Comparison of ENCODE assay signal across 13 cellular contexts in genomic region chr7:47591655-47592572, GRCh38. TPM values are rescaled to one million over a fixed set of nuclear protein-coding genes. Genes with fewer than 3 reads are reported as not detected.
DNase-seq lines count a peak whose midpoint lies in the region; ATAC-seq, FAIRE-seq and TF ChIP-seq lines count a peak whose summit lies in the region.
"Had no signal": no experiment of that assay in that cellular context is flagged by ENCODE, and none has a peak within 500 bp of the region (broad histone marks: within the 10 kb centered on the region; RNA-seq: fewer than 3 reads in every experiment).

No MANE protein-coding gene starts in this region.

- H3K4me2 ChIP-seq in A549 (peak overlapping the region; percentile 97), H1 (ENCODE audit: insufficient read depth in 1 of 2, low read depth in 2 of 2, low read length in 2 of 2) (peak overlapping the region in 1 of 2 experiments; percentile 1; a peak in 1 of 4 replicates)

- FAIRE-seq in A549 (lab: Jason Lieb, UNC) (peak; percentile 79), H1 (lab: Jason Lieb, UNC) (no peak)
- FAIRE-seq: endothelial cell of umbilical vein had no signal

- no peak overlapping the region for H2BK20ac ChIP-seq in H1 (ENCODE audit: low read length)

- ATAC-seq in A549 = peak; percentile 71 to 75
- ATAC-seq in stimulated activated memory B cell treated with anti-CD40 and anti-IgM and Interleukin-4, amounts not matched to agents 10 μg/mL and 1 μg/mL and 100 μg/mL, for 72 hours = no peak

- peak overlapping the region; percentile 75; the same call in 1 of the 2 replicates for H2AK5ac ChIP-seq in H1 (ENCODE audit: low read depth, low read length)

- peak; percentile 73 to 96 for DNase-seq in A549 (ENCODE audit: low read depth in 1 of 2, low spot score in 1 of 2)
- peak; percentile 86 for DNase-seq in M059J (ENCODE audit: low read depth)
- DNase-seq in H1 (ENCODE audit: low read depth in 1 of 2, low spot score in 2 of 2) = no peak
- DNase-seq in mesothelial cell of epicardium (ENCODE audit: low spot score in 2 of 2, unreplicated experiment in 2 of 2) = peak in 1 of 2 experiments; percentile 49
- no peak for DNase-seq in NCI-H1417 treated with DMSO at 0.1 percent for 48 hours (lab: John Stamatoyannopoulos, UW)
- no peak for DNase-seq in UCSD-AML1 (lab: John Stamatoyannopoulos, UW; ENCODE audit: unreplicated experiment)
- no peak for DNase-seq in activated naive CD4-positive, alpha-beta T cell treated with Interleukin-2 at 50 U/mL for 16 hours
- DNase-seq: activated T-cell treated with anti-CD3 and anti-CD28 coated beads, Interleukin-2, amount 50 U/mL, for 24 hours; naive B cell; NCI-H510A treated with DMSO at 0.1 percent for 48 hours; Right ventricle myocardium superior had no signal

- POLR2A ChIA-PET in A549 (lab: Yijun Ruan, JAX) (interaction anchor here (0.6 to 4.7 kb wide), 16 partner anchors 9 to 476 kb away, joined by 3 to 62 read pairs (median 7); partner anchors contain the start of gene TNS3), H1 (lab: Charles Lee; ENCODE audit: partially characterized antibody) (interaction anchor here (0.9 to 1.9 kb wide), 3 partner anchors 9 to 13 kb away, joined by 3 to 7 read pairs (median 6); partner anchors contain the start of gene TNS3)

- peaks cover 88% of the 10 kb centered on the region for H3K4me1 ChIP-seq in A549
- peaks cover 3 to 11% (median 7%) of the 10 kb centered on the region in 4 experiments for H3K4me1 ChIP-seq in H1 (replicated peaks in 1 of 4; ENCODE audit: control insufficient read depth in 3 of 4, insufficient read depth in 4 of 4, low read length in 3 of 4)

- H2AFZ ChIP-seq in H1 (ENCODE audit: low read length) = no peak overlapping the region

- CTCF ChIA-PET in A549 (lab: Yijun Ruan, JAX) = interaction anchor here (0.8 to 4.5 kb wide), 9 partner anchors 9 to 227 kb away, joined by 3 to 16 read pairs (median 4); partner anchors contain the start of gene TNS3
- CTCF ChIA-PET in H1 (lab: Charles Lee; ENCODE audit: partially characterized antibody) = interaction anchor here (0.6 to 2.0 kb wide), 12 partner anchors 9 to 325 kb away, joined by 3 to 7 read pairs (median 4); partner anchors contain the start of gene TNS3

- peak overlapping the region; percentile 39 for H2BK120ac ChIP-seq in H1 (replicated peaks; ENCODE audit: low read depth, low read length)

- H3K27ac ChIP-seq in A549 = peak overlapping the region; percentile 99
- H3K27ac ChIP-seq in H1 (ENCODE audit: low read depth, low read length) = no peak overlapping the region

- no peaks in the 10 kb centered on the region for H3K79me2 ChIP-seq in H1 (ENCODE audit: control insufficient read depth in 1 of 2, insufficient read depth in 2 of 2, low read length in 2 of 2)

- H4K91ac ChIP-seq in H1 (replicated peaks; ENCODE audit: insufficient read length, low read length) = no peak overlapping the region

- peaks cover 1% of the 10 kb centered on the region; the same call in 1 of the 2 replicates for H3K23me2 ChIP-seq in H1 (ENCODE audit: low read depth, low read length)

- no peaks in the 10 kb centered on the region for H3K27me3 ChIP-seq in H1 (replicated peaks in 1 of 4; ENCODE audit: control insufficient read depth in 3 of 4, extremely low read depth in 1 of 4, insufficient read depth in 3 of 4, low read length in 3 of 4)

- no peak overlapping the region for H2BK15ac ChIP-seq in H1 (ENCODE audit: low read length)

- TF ChIP-seq EP300 in A549 (IDR thresholded peaks at IDR 0.05) = peak; percentile 90 to 96; a peak in 4 of 5 replicates
- no peak for TF ChIP-seq EP300 in H1 (IDR thresholded peaks at IDR 0.05; ENCODE audit: borderline replicate concordance in 1 of 2, low read depth in 2 of 2, low read length in 2 of 2)

- peak overlapping the region; percentile 73; the same call in 1 of the 2 replicates for H3K18ac ChIP-seq in H1 (ENCODE audit: extremely low read depth, low read length)

- peaks cover 48% of the 10 kb centered on the region for H3K4me1 Mint-ChIP-seq in mesothelial cell of epicardium
- H3K4me1 Mint-ChIP-seq in stimulated activated memory B cell treated with anti-CD40 and anti-IgM and Interleukin-4, amounts not matched to agents 10 μg/mL and 1 μg/mL and 100 μg/mL, for 72 hours = peaks cover 24% of the 10 kb centered on the region

- H3K56ac ChIP-seq in H1 (replicated peaks; ENCODE audit: insufficient read length, low read depth, low read length) = no peak overlapping the region

- peaks cover under 1% of the 10 kb centered on the region for H3K9me3 Mint-ChIP-seq in mesothelial cell of epicardium
- peaks cover 2% of the 10 kb centered on the region for H3K9me3 Mint-ChIP-seq in stimulated activated memory B cell treated with anti-CD40 and anti-IgM and Interleukin-4, amounts not matched to agents 10 μg/mL and 1 μg/mL and 100 μg/mL, for 72 hours

- H3K36me3 ChIP-seq in H1 (ENCODE audit: control insufficient read depth in 2 of 4, insufficient read depth in 4 of 4, low read length in 3 of 4) = no peaks in the 10 kb centered on the region

- no peak for TF ChIP-seq CTCF in A549 (IDR thresholded peaks at IDR 0.05)
- TF ChIP-seq CTCF in H1 (IDR thresholded peaks at IDR 0.05; ENCODE audit: control extremely low read depth in 1 of 3, insufficient read depth in 1 of 3, low read depth in 1 of 3, low read length in 3 of 3) = no peak
- no peak for TF ChIP-seq CTCF in mesothelial cell of epicardium (IDR thresholded peaks at IDR 0.05; ENCODE audit: unreplicated experiment)

- no peaks in the 10 kb centered on the region for H3K79me1 ChIP-seq in H1 (ENCODE audit: low read depth, low read length)

- peak overlapping the region; percentile 94 for H2BK12ac ChIP-seq in H1 (ENCODE audit: low read depth, low read length)

- TF ChIP-seq POLR2A in A549 (IDR thresholded peaks at IDR 0.05; ENCODE audit: low read length) (no peak), H1 (IDR thresholded peaks at IDR 0.05; ENCODE audit: control extremely low read depth in 1 of 2, low read depth in 2 of 2, low read length in 2 of 2) (no peak)

- no peak overlapping the region for H3K9ac ChIP-seq in H1 (replicated peaks in 1 of 4; ENCODE audit: extremely low read depth in 1 of 4, low read depth in 3 of 4, low read length in 3 of 4)

- peak overlapping the region; percentile 55; the same call in 1 of the 2 replicates for H2BK5ac ChIP-seq in H1 (ENCODE audit: low read depth, low read length)

- peak overlapping the region; percentile 99 for H3K27ac Mint-ChIP-seq in mesothelial cell of epicardium
- no peak overlapping the region for H3K27ac Mint-ChIP-seq in stimulated activated memory B cell treated with anti-CD40 and anti-IgM and Interleukin-4, amounts not matched to agents 10 μg/mL and 1 μg/mL and 100 μg/mL, for 72 hours
- H3K27ac Mint-ChIP-seq: activated T-cell treated with anti-CD3 and anti-CD28 coated beads, Interleukin-2, amount 50 U/mL, for 24 hours; naive B cell had no signal

- H3K4me3 ChIP-seq in A549 (peak overlapping the region; percentile 36), H1 (ENCODE audit: extremely low read depth in 1 of 4, insufficient read depth in 2 of 4, low read depth in 3 of 4, low read length in 4 of 4) (no peak overlapping the region; a peak in 1 of 8 replicates)

- H3K4ac ChIP-seq in H1 (replicated peaks; ENCODE audit: insufficient read length, low read depth, low read length) = no peak overlapping the region

- no peak overlapping the region for H4K5ac ChIP-seq in H1 (ENCODE audit: insufficient read length, low read depth, low read length)

- no peak overlapping the region; the same call in 1 of the 2 replicates for H4K8ac ChIP-seq in H1 (ENCODE audit: extremely low read depth, insufficient read depth, low read length)

- no peaks in the 10 kb centered on the region for H4K20me1 ChIP-seq in H1 (replicated peaks in 1 of 2; ENCODE audit: control insufficient read depth in 1 of 2, insufficient read depth in 2 of 2, low read length in 2 of 2)

- TF ChIP-seq RAD21 in A549 (conservative IDR thresholded peaks at IDR 0.05 in 1 of 2, IDR thresholded peaks at IDR 0.05 in 1 of 2) (peak; percentile 14 to 53), H1 (IDR thresholded peaks at IDR 0.05 in 1 of 2, conservative IDR thresholded peaks at IDR 0.05 in 1 of 2; ENCODE audit: low read depth in 2 of 2, low read length in 2 of 2) (no peak)

- peak overlapping the region; percentile 16 for H3K4me3 Mint-ChIP-seq in mesothelial cell of epicardium
- H3K4me3 Mint-ChIP-seq in stimulated activated memory B cell treated with anti-CD40 and anti-IgM and Interleukin-4, amounts not matched to agents 10 μg/mL and 1 μg/mL and 100 μg/mL, for 72 hours = no peak overlapping the region
- H3K4me3 Mint-ChIP-seq: activated T-cell treated with anti-CD3 and anti-CD28 coated beads, Interleukin-2, amount 50 U/mL, for 24 hours; naive B cell had no signal

- WGBS in A549 (ENCODE audit: missing lambda C conversion rate) = 2% methylated on average over 17 of the region's 17 CpGs
- 72% methylated on average over 17 of the region's 17 CpGs; no CpG with 5 or more reads in 1 of the 2 experiments for WGBS in H1 (ENCODE audit: extremely low coverage in 1 of 2, insufficient coverage in 1 of 2, insufficient read length in 1 of 2, insufficient replicate concordance in 2 of 2, low coverage in 1 of 2, low lambda C conversion rate in 2 of 2, missing lambda C conversion rate in 1 of 2), 2 experiments

- H3K9me3 ChIP-seq in A549 = no peaks in the 10 kb centered on the region
- H3K9me3 ChIP-seq in H1 (ENCODE audit: insufficient read depth in 2 of 2, low read depth in 1 of 2, low read length in 1 of 2) = peaks cover 9 to 16% of the 10 kb centered on the region in 2 experiments

- H3K27me3 Mint-ChIP-seq in mesothelial cell of epicardium (ENCODE audit: low read depth) = no peaks in the 10 kb centered on the region
- H3K27me3 Mint-ChIP-seq in stimulated activated memory B cell treated with anti-CD40 and anti-IgM and Interleukin-4, amounts not matched to agents 10 μg/mL and 1 μg/mL and 100 μg/mL, for 72 hours = no peaks in the 10 kb centered on the region
- H3K27me3 Mint-ChIP-seq: activated T-cell treated with anti-CD3 and anti-CD28 coated beads, Interleukin-2, amount 50 U/mL, for 24 hours had no signal

- H3K23ac ChIP-seq in H1 (ENCODE audit: insufficient read length) = no peak overlapping the region

- peaks cover 2% of the 10 kb centered on the region for H3K36me3 Mint-ChIP-seq in mesothelial cell of epicardium
- H3K36me3 Mint-ChIP-seq in stimulated activated memory B cell treated with anti-CD40 and anti-IgM and Interleukin-4, amounts not matched to agents 10 μg/mL and 1 μg/mL and 100 μg/mL, for 72 hours = no peaks in the 10 kb centered on the region

- no peak overlapping the region for H3K14ac ChIP-seq in H1 (ENCODE audit: insufficient read length)

RNA-seq across cellular contexts. Expression of gene TNS3, which starts 10.0 kb away (rescaled TPM):
- polyA plus RNA-seq in A549 (2011; rRNA removed) (134 and 137 TPM in 2 replicates), A549 (2017; fragmentation: RNase III; extraction: RNeasy Plus Mini Kit Qiagen cat#74134 plus additional on column Dnase treatment) (107 to 122 TPM (median 107 TPM) in 3 replicates), H1 (2011; rRNA removed) (11.9 and 14.7 TPM in 2 replicates)
- polyA plus RNA-seq in A549 (2012; cell fraction: cytosol; rRNA removed) = 80.9 and 113 TPM in 2 replicates
- 217 and 283 TPM in 2 replicates for polyA plus RNA-seq in A549 (2012; cell fraction: nucleus; rRNA removed)
- 438 and 510 TPM in 2 replicates for polyA minus RNA-seq in A549 (2011; rRNA and poly(A)+ RNA removed)
- total RNA-seq in M059J (2014; rRNA removed; shearing (Covaris generic)) = 75.0 and 115 TPM in 2 replicates
- total RNA-seq in H1 (2021; fragmentation: NEBNext Ultra II Directional; extraction: Animal tissue kit (Norgen Biotek cat#: 25700)) = 24.2 TPM in 2 replicates
- polyA plus RNA-seq in H1 (2011; cell fraction: cytosol; rRNA removed) = 11.5 TPM
- polyA plus RNA-seq in H1 (2011; cell fraction: nucleus; rRNA removed) = 24.3 TPM
- 12.6 to 15.2 TPM (median 13.6 TPM) in 4 replicates for polyA plus RNA-seq in H1 (2012, experiment 1 of 2)
- 7.5 TPM for polyA plus RNA-seq in H1 (2012, experiment 2 of 2)
- 6.6 TPM for polyA plus RNA-seq in H1 (2013, experiment 1 of 2)
- 6.0 TPM for polyA plus RNA-seq in H1 (2013, experiment 2 of 2)
- 54.4 and 72.3 TPM in 2 replicates for polyA minus RNA-seq in H1 (2011; rRNA and poly(A)+ RNA removed)
- polyA minus RNA-seq in H1 (2011; cell fraction: cytosol; rRNA and poly(A)+ RNA removed) = 17.2 TPM
- polyA minus RNA-seq in H1 (2011; cell fraction: nucleus; rRNA and poly(A)+ RNA removed) = 43.9 TPM
- 427 to 461 TPM (median 452 TPM) in 3 replicates for total RNA-seq in mesothelial cell of epicardium

Comparison
In these comparisons a context has a peak if more than half of its experiments do, and no peak if none do; other contexts are left out.
1. DNase-seq: peak in A549 (2 of 2) and M059J (single experiment); none in H1 (0 of 2), NCI-H1417 treated with DMSO at 0.1 percent for 48 hours (single experiment), UCSD-AML1 (single experiment) and activated naive CD4-positive, alpha-beta T cell treated with Interleukin-2 at 50 U/mL for 16 hours (single experiment).
2. Of the 18 proteins assayed by ChIP-seq in both H1 and A549: peak only in H1: none; only in A549: CHD2, E2F6, EP300, JUN, MAFK, MAX and 1 more; in both: none; in neither: 10; mixed calls (peak in some experiments, not most) for 1.